ENCODE assay signal across 19 cellular contexts in genomic region chr2:168998609-168999211, GRCh38. TPM values are rescaled to one million over a fixed set of nuclear protein-coding genes. Genes with fewer than 3 reads are reported as not detected.
DNase-seq lines count a peak whose midpoint lies in the region; TF ChIP-seq lines count a peak whose summit lies in the region.
"Had no signal": no experiment of that assay in that cellular context is flagged by ENCODE, and none has a peak within 500 bp of the region (broad histone marks: within the 10 kb centered on the region; RNA-seq: fewer than 3 reads in every experiment).

No MANE protein-coding gene starts in this region.

- H3K4me3 ChIP-seq in Peyer's patch, result no peak overlapping the region
- H3K4me3 ChIP-seq in cardiac fibroblast (replicated peaks in 1 of 2; ENCODE audit: low read depth in 2 of 2, low read length in 2 of 2), result no peak overlapping the region
- H3K4me3 ChIP-seq in transverse colon, result no peak overlapping the region

- no peak overlapping the region for H3K27ac ChIP-seq in Peyer's patch
- peak overlapping the region; percentile 0 to 44 (median 26) for H3K27ac ChIP-seq in transverse colon

- DNase-seq in HUDEP-2 (lab: John Stamatoyannopoulos, UW; ENCODE audit: unreplicated experiment in 76 of 76) (peak in 46 of 76 experiments; percentile 6 to 84 (median 34)), Peyer's patch (peak in 2 of 3 donors; percentile 47 to 70), cardiac fibroblast (ENCODE audit: low read depth in 2 of 2) (peak; percentile 7 to 39), transverse colon (peak; percentile 43), NCI-H2081 (lab: John Stamatoyannopoulos, UW) (no peak), glomerular visceral epithelial cell (ENCODE audit: extremely low spot score) (no peak), pons (ENCODE audit: low spot score) (no peak)
- DNase-seq: CD4-positive, alpha-beta memory T cell; DMS79; HFFc6; KG1; NCI-H1105; NCI-H1694; NCI-H2107; NCI-H2227 treated with DMSO at 0.1 percent for 48 hours; NCI-H524 treated with DMSO at 0.1 percent for 48 hours; SHP77 had no signal

- TF ChIP-seq EP300 in transverse colon (IDR thresholded peaks at IDR 0.05; ENCODE audit: low read depth), result no peak

- H3K36me3 ChIP-seq in Peyer's patch (no peaks in the 10 kb centered on the region), transverse colon (no peaks in the 10 kb centered on the region)

- TF ChIP-seq CTCF in Peyer's patch (IDR thresholded peaks at IDR 0.05) (no peak), cardiac fibroblast (IDR thresholded peaks at IDR 0.05; ENCODE audit: low read depth, low read length) (no peak), transverse colon (IDR thresholded peaks at IDR 0.05) (no peak)

- H3K27me3 ChIP-seq in Peyer's patch, result no peaks in the 10 kb centered on the region
- H3K27me3 ChIP-seq in transverse colon, result no peaks in the 10 kb centered on the region

- H3K9me3 ChIP-seq in Peyer's patch, result no peaks in the 10 kb centered on the region
- no peaks in the 10 kb centered on the region for H3K9me3 ChIP-seq in transverse colon

- WGBS in transverse colon (ENCODE audit: low coverage in 1 of 2), 2 donors, result 50 to 58% methylated on average over 4 of the region's 4 CpGs

- H3K4me1 ChIP-seq in Peyer's patch, result no peaks in the 10 kb centered on the region
- peaks cover 0 to 23% (median 6%) of the 10 kb centered on the region in 4 donors for H3K4me1 ChIP-seq in transverse colon

- in situ Hi-C loops in transverse colon (cut with MboI; ENCODE audit: low pct_ligation_motif_present in 1 of 4, low pct_unique_long_range_greater_than_20kb in 1 of 4, low sequenced_read_pairs in 3 of 4), result no loop called here

- TF ChIP-seq POLR2A in Peyer's patch (IDR thresholded peaks at IDR 0.05), result no peak
- no peak for TF ChIP-seq POLR2A in transverse colon (IDR thresholded peaks at IDR 0.05)

- intact Hi-C loops in transverse colon (cut with DNase I; ENCODE audit: low total_unique reads), result no loop called here

RNA-seq across cellular contexts. Expression of gene ABCB11, which starts 32.4 kb away (rescaled TPM):
- under 1 TPM in 2 of 4 donors, not detected in 2; 0.18 to 0.54 TPM for total RNA-seq in Peyer's patch
- 10 to 100 TPM in 3 of 4 donors, 1 to 10 TPM in 1; 4.8 to 41.8 (median 14.8) TPM for total RNA-seq in transverse colon
- total RNA-seq: CD4-positive, alpha-beta memory T cell; G401; H1 had no signal

Comparison
In these comparisons a context has a peak if more than half of its experiments do, and no peak if none do; other contexts are left out.
1. DNase-seq: peak in HUDEP-2 (46 of 76), Peyer's patch (2 of 3), cardiac fibroblast (2 of 2) and transverse colon (single experiment); none in NCI-H2081 (0 of 2), glomerular visceral epithelial cell (single experiment) and pons (single experiment).
2. H3K27ac ChIP-seq: peak in transverse colon (4 of 4); none in Peyer's patch (0 of 4).